ENCODE assay signal across 2 cellular contexts in genomic region chr17:76566613-76566943, GRCh38.
TF ChIP-seq lines count a peak whose summit lies in the region.

No MANE protein-coding gene starts in this region.

TF ChIP-seq in HEK293, 187 proteins besides CTCF, POLR2A, EP300 and RAD21 (continued from another document):
- TF ChIP-seq, protein P1, sequence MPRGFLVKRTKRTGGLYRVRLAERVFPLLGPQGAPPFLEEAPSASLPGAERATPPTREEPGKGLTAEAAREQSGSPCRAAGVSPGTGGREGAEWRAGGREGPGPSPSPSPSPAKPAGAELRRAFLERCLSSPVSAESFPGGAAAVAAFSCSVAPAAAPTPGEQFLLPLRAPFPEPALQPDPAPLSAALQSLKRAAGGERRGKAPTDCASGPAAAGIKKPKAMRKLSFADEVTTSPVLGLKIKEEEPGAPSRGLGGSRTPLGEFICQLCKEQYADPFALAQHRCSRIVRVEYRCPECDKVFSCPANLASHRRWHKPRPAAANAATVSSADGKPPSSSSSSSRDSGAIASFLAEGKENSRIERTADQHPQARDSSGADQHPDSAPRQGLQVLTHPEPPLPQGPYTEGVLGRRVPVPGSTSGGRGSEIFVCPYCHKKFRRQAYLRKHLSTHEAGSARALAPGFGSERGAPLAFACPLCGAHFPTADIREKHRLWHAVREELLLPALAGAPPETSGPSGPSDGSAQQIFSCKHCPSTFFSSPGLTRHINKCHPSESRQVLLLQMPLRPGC (tag by site-specific recombination; IDR thresholded peaks at IDR 0.05), result no peak
- TF ChIP-seq ZFP69B (tag by site-specific recombination; IDR thresholded peaks at IDR 0.05) (no peak), ZSCAN16 (tag by site-specific recombination; IDR thresholded peaks at IDR 0.05) (no peak), ZBTB17 (tag by site-specific recombination; IDR thresholded peaks at IDR 0.05) (no peak), KLF7 (tag by site-specific recombination; IDR thresholded peaks at IDR 0.05; ENCODE audit: borderline replicate concordance) (0 out of 2 replicates have a peak, but pooled peaks have one; percentile 47), MEIS1 (CRISPR knock-in tag; IDR thresholded peaks at IDR 0.05; ENCODE audit: borderline replicate concordance) (no peak), KLF9 (tag by site-specific recombination; IDR thresholded peaks at IDR 0.05; ENCODE audit: low read depth) (peak; percentile 49; the same call in 1 of the 2 replicates)

TF ChIP-seq in WTC11, 78 proteins besides CTCF, POLR2A, EP300 and RAD21 (continued from another document):
- TF ChIP-seq, protein P2, sequence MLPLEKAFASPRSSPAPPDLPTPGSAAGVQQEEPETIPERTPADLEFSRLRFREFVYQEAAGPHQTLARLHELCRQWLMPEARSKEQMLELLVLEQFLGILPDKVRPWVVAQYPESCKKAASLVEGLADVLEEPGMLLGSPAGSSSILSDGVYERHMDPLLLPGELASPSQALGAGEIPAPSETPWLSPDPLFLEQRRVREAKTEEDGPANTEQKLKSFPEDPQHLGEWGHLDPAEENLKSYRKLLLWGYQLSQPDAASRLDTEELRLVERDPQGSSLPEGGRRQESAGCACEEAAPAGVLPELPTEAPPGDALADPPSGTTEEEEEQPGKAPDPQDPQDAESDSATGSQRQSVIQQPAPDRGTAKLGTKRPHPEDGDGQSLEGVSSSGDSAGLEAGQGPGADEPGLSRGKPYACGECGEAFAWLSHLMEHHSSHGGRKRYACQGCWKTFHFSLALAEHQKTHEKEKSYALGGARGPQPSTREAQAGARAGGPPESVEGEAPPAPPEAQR (CRISPR knock-in tag; IDR thresholded peaks at IDR 0.05), result no peak
- TF ChIP-seq USF2 (CRISPR knock-in tag; IDR thresholded peaks at IDR 0.05) (no peak), NR1H2 (CRISPR knock-in tag; IDR thresholded peaks at IDR 0.05) (no peak), ZNF281 (CRISPR knock-in tag; IDR thresholded peaks at IDR 0.05) (no peak), IRF2 (CRISPR knock-in tag; IDR thresholded peaks at IDR 0.05; ENCODE audit: borderline replicate concordance, low read depth) (no peak), STAT6 (CRISPR knock-in tag; conservative IDR thresholded peaks at IDR 0.05; ENCODE audit: low read depth) (no peak), E2F1 (CRISPR knock-in tag; IDR thresholded peaks at IDR 0.05) (no peak), ZNF423 (CRISPR knock-in tag; IDR thresholded peaks at IDR 0.05) (no peak), MAX (CRISPR knock-in tag; IDR thresholded peaks at IDR 0.05) (no peak), ERG (CRISPR knock-in tag; IDR thresholded peaks at IDR 0.05) (no peak), PRRX2 (CRISPR knock-in tag; IDR thresholded peaks at IDR 0.05) (no peak), ZNF671 (CRISPR knock-in tag; IDR thresholded peaks at IDR 0.05) (no peak), SOX15 (CRISPR knock-in tag; IDR thresholded peaks at IDR 0.05) (no peak), ELF4 (CRISPR knock-in tag; IDR thresholded peaks at IDR 0.05; ENCODE audit: low read depth) (no peak), ZNF232 (CRISPR knock-in tag; IDR thresholded peaks at IDR 0.05) (no peak)
- TF ChIP-seq, protein P3, sequence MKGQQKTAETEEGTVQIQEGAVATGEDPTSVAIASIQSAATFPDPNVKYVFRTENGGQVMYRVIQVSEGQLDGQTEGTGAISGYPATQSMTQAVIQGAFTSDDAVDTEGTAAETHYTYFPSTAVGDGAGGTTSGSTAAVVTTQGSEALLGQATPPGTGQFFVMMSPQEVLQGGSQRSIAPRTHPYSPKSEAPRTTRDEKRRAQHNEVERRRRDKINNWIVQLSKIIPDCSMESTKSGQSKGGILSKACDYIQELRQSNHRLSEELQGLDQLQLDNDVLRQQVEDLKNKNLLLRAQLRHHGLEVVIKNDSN (CRISPR knock-in tag; IDR thresholded peaks at IDR 0.05), result no peak
- TF ChIP-seq, protein P4, sequence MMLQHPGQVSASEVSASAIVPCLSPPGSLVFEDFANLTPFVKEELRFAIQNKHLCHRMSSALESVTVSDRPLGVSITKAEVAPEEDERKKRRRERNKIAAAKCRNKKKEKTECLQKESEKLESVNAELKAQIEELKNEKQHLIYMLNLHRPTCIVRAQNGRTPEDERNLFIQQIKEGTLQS (CRISPR knock-in tag; conservative IDR thresholded peaks at IDR 0.05), result no peak
